Comparison of ENCODE assay signal across 32 cellular contexts in genomic region chr14:95419569-95419968, GRCh38.
"Had no signal": no experiment of that assay in that cellular context is flagged by ENCODE, and none has a peak within 500 bp of the region (broad histone marks: within the 10 kb centered on the region; RNA-seq: fewer than 3 reads in every experiment).

No MANE protein-coding gene starts in this region.

- H3K27ac ChIP-seq: adrenal gland, ascending aorta, breast epithelium, cardiac muscle cell, colonic mucosa, heart left ventricle had no signal

- H3K36me3 ChIP-seq: breast epithelium, cardiac muscle cell, colonic mucosa had no signal

- H3K9me3 ChIP-seq: adrenal gland, ascending aorta, breast epithelium, colonic mucosa, heart left ventricle had no signal

- ATAC-seq: activated CD4-positive, alpha-beta T cell treated with anti-CD3 and anti-CD28 coated beads for 36 hours; activated CD8-positive, alpha-beta memory T cell treated with anti-CD3 and anti-CD28 coated beads, Interleukin-2, amount 10 ng/mL, durations not matched to agents 7 days and 5 days; activated CD8-positive, alpha-beta T cell treated with anti-CD3 and anti-CD28 coated beads, Interleukin-2, amount 10 ng/mL, durations not matched to agents 7 days and 5 days; esophagus mucosa; heart left ventricle had no signal

- FAIRE-seq: frontal cortex had no signal

- H3K27ac Mint-ChIP-seq: activated CD4-positive, alpha-beta memory T cell treated with anti-CD3 and anti-CD28 coated beads for 36 hours; activated CD4-positive, alpha-beta T cell treated with anti-CD3 and anti-CD28 coated beads for 36 hours; activated CD4-positive, alpha-beta T cell treated with anti-CD3 and anti-CD28 coated beads, Interleukin-2, amount 10 ng/mL, durations not matched to agents 24 days and 14 days; activated CD8-positive, alpha-beta memory T cell treated with anti-CD3 and anti-CD28 coated beads, Interleukin-2, amount 10 ng/mL, durations not matched to agents 7 days and 5 days; activated CD8-positive, alpha-beta T cell treated with anti-CD3 and anti-CD28 coated beads, Interleukin-2, amount 10 ng/mL, durations not matched to agents 7 days and 5 days; activated naive CD4-positive, alpha-beta T cell treated with anti-CD3 and anti-CD28 coated beads, Interleukin-2, amount 50 U/mL, for 24 hours; activated naive CD8-positive, alpha-beta T cell treated with anti-CD3 and anti-CD28 coated beads for 36 hours; activated naive CD8-positive, alpha-beta T cell treated with anti-CD3 and anti-CD28 coated beads, Interleukin-2, amount 50 U/mL, for 24 hours; activated T-helper 1 cell treated with anti-CD3 and anti-CD28 coated beads, Interleukin-12 subunit alpha, Interleukin-12 subunit beta, Interleukin-2, Interleukin-4 antibody, amounts not matched to agents 30 ng/mL and 10 ng/mL and 1 ng/mL, durations not matched to agents 14 hours and 24 hours and 36 hours; activated T-helper 2 cell treated with anti-CD3 and anti-CD28 coated beads, Interferon-gamma antibody, Interleukin-2, Interleukin-4, amounts not matched to agents 10 μg/mL and 5 μg/mL and 100 μg/mL, durations not matched to agents 14 hours and 24 hours and 36 hours; brain; endodermal cell had no signal

- DNase-seq: activated CD4-positive, alpha-beta memory T cell treated with anti-CD3 and anti-CD28 coated beads for 36 hours; activated CD4-positive, alpha-beta T cell treated with anti-CD3 and anti-CD28 coated beads for 36 hours; activated CD4-positive, alpha-beta T cell treated with anti-CD3 and anti-CD28 coated beads, Interleukin-2, amount 10 ng/mL, durations not matched to agents 24 days and 14 days; activated CD4-positive, CD25-positive, alpha-beta regulatory T cell; activated CD4-positive, CD25-positive, alpha-beta regulatory T cell treated with anti-CD3 and anti-CD28 coated beads, Interleukin-2, amount 50 U/mL, for 72 hours; activated CD8-positive, alpha-beta memory T cell treated with anti-CD3 and anti-CD28 coated beads, Interleukin-2, amount 10 ng/mL, durations not matched to agents 7 days and 5 days; activated CD8-positive, alpha-beta memory T cell treated with anti-CD3 and anti-CD28 coated beads, Interleukin-2, amount 50 U/mL, for 4 hours; activated CD8-positive, alpha-beta T cell treated with anti-CD3 and anti-CD28 coated beads, Interleukin-2, amount 10 ng/mL, durations not matched to agents 7 days and 5 days; activated effector memory CD4-positive, alpha-beta T cell treated with anti-CD3 and anti-CD28 coated beads, Interleukin-2, amount 50 U/mL, for 16 hours; activated naive CD4-positive, alpha-beta T cell treated with anti-CD3 and anti-CD28 coated beads for 36 hours; activated naive CD8-positive, alpha-beta T cell treated with anti-CD3 and anti-CD28 coated beads for 36 hours; activated naive CD8-positive, alpha-beta T cell treated with anti-CD3 and anti-CD28 coated beads, Interleukin-2, amount 50 U/mL, for 24 hours; activated T-cell treated with anti-CD3 and anti-CD28 coated beads, Interleukin-2, amount 50 U/mL, for 1 hour; activated T-cell treated with anti-CD3 and anti-CD28 coated beads, Interleukin-2, amount 50 U/mL, for 48 hours; adrenal gland; amygdala; central memory CD4-positive, alpha-beta T cell; cerebellar nuclear complex; colonic mucosa; effector memory CD4-positive, alpha-beta T cell; endodermal cell; foreskin fibroblast; heart left ventricle had no signal

- H3K4me1 ChIP-seq: adrenal gland, ascending aorta, breast epithelium, colonic mucosa, heart left ventricle had no signal

- H3K27me3 ChIP-seq: adrenal gland, ascending aorta, breast epithelium, cardiac muscle cell, colonic mucosa, heart left ventricle had no signal

- H3K4me3 Mint-ChIP-seq: activated CD4-positive, alpha-beta memory T cell treated with anti-CD3 and anti-CD28 coated beads for 36 hours; activated CD4-positive, alpha-beta T cell treated with anti-CD3 and anti-CD28 coated beads for 36 hours; activated CD4-positive, alpha-beta T cell treated with anti-CD3 and anti-CD28 coated beads, Interleukin-2, amount 10 ng/mL, durations not matched to agents 24 days and 14 days; activated CD8-positive, alpha-beta memory T cell treated with anti-CD3 and anti-CD28 coated beads, Interleukin-2, amount 10 ng/mL, durations not matched to agents 7 days and 5 days; activated CD8-positive, alpha-beta T cell treated with anti-CD3 and anti-CD28 coated beads, Interleukin-2, amount 10 ng/mL, durations not matched to agents 7 days and 5 days; activated naive CD4-positive, alpha-beta T cell treated with anti-CD3 and anti-CD28 coated beads for 36 hours; activated naive CD4-positive, alpha-beta T cell treated with anti-CD3 and anti-CD28 coated beads, Interleukin-2, amount 50 U/mL, for 24 hours; activated naive CD8-positive, alpha-beta T cell treated with anti-CD3 and anti-CD28 coated beads for 36 hours; activated naive CD8-positive, alpha-beta T cell treated with anti-CD3 and anti-CD28 coated beads, Interleukin-2, amount 50 U/mL, for 24 hours; activated T-helper 1 cell treated with anti-CD3 and anti-CD28 coated beads, Interleukin-12 subunit alpha, Interleukin-12 subunit beta, Interleukin-2, Interleukin-4 antibody, amounts not matched to agents 30 ng/mL and 10 ng/mL and 1 ng/mL, durations not matched to agents 14 hours and 24 hours and 36 hours; brain; endodermal cell had no signal

- H3K9me3 Mint-ChIP-seq: activated naive CD4-positive, alpha-beta T cell treated with anti-CD3 and anti-CD28 coated beads for 36 hours; activated naive CD4-positive, alpha-beta T cell treated with anti-CD3 and anti-CD28 coated beads, Interleukin-2, amount 50 U/mL, for 24 hours; activated T-helper 2 cell treated with anti-CD3 and anti-CD28 coated beads, Interferon-gamma antibody, Interleukin-2, Interleukin-4, amounts not matched to agents 10 μg/mL and 5 μg/mL and 100 μg/mL, durations not matched to agents 14 hours and 24 hours and 36 hours; endodermal cell had no signal

- H3K4me1 Mint-ChIP-seq: activated CD4-positive, alpha-beta T cell treated with anti-CD3 and anti-CD28 coated beads for 36 hours; activated CD4-positive, alpha-beta T cell treated with anti-CD3 and anti-CD28 coated beads, Interleukin-2, amount 10 ng/mL, durations not matched to agents 24 days and 14 days; activated CD8-positive, alpha-beta memory T cell treated with anti-CD3 and anti-CD28 coated beads, Interleukin-2, amount 10 ng/mL, durations not matched to agents 7 days and 5 days; activated naive CD4-positive, alpha-beta T cell treated with anti-CD3 and anti-CD28 coated beads, Interleukin-2, amount 50 U/mL, for 24 hours; activated naive CD8-positive, alpha-beta T cell treated with anti-CD3 and anti-CD28 coated beads for 36 hours; activated naive CD8-positive, alpha-beta T cell treated with anti-CD3 and anti-CD28 coated beads, Interleukin-2, amount 50 U/mL, for 24 hours; endodermal cell had no signal

- H3K4me3 ChIP-seq: adrenal gland, ascending aorta, breast epithelium, cardiac muscle cell, colonic mucosa, heart left ventricle had no signal

- H3K27me3 Mint-ChIP-seq: activated CD4-positive, alpha-beta memory T cell treated with anti-CD3 and anti-CD28 coated beads for 36 hours; activated CD4-positive, alpha-beta T cell treated with anti-CD3 and anti-CD28 coated beads for 36 hours; activated CD4-positive, alpha-beta T cell treated with anti-CD3 and anti-CD28 coated beads, Interleukin-2, amount 10 ng/mL, durations not matched to agents 24 days and 14 days; activated CD8-positive, alpha-beta memory T cell treated with anti-CD3 and anti-CD28 coated beads, Interleukin-2, amount 10 ng/mL, durations not matched to agents 7 days and 5 days; activated naive CD4-positive, alpha-beta T cell treated with anti-CD3 and anti-CD28 coated beads, Interleukin-2, amount 50 U/mL, for 24 hours; activated naive CD8-positive, alpha-beta T cell treated with anti-CD3 and anti-CD28 coated beads for 36 hours; activated naive CD8-positive, alpha-beta T cell treated with anti-CD3 and anti-CD28 coated beads, Interleukin-2, amount 50 U/mL, for 24 hours had no signal
